1 cellular context compared by ENCODE assay signal in the genomic region with DNA sequence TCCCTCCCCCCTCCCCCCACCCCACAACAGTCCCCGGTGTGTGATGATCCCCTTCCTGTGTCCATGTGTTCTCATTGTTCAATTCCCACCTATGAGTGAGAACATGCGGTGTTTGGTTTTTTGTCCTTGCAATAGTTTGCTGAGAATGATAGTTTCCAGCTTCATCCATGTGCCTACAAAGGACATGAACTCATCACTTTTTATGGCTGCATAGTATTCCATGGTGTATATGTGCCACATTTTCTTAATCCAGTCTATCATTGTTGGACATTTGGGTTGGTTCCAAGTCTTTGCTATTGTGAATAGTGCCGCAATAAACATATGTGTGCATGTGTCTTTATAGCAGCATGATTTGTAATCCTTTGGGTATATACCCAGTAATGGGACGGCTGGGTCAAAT.
TF ChIP-seq lines count a peak whose summit lies in the region.
"Not testable (repeated sequence)": the region's sequence is repeated elsewhere in the genome, so short reads cannot be mapped to it uniquely, and the experiment has no call there.

No MANE protein-coding gene starts in this region.

- not testable (repeated sequence) for H3K4me1 ChIP-seq in HEK293 (ENCODE audit: control insufficient read depth, insufficient read depth, low read length)

- not testable (repeated sequence) for H3K27ac ChIP-seq in HEK293 (ENCODE audit: extremely low read depth, low read depth, low read length)

- CTCF ChIA-PET in HEK293 (lab: Yijun Ruan, JAX), result interaction anchor here (0.6 kb wide), 1 partner anchor 26 kb away, joined by 3 read pairs; no protein-coding TSS in a partner anchor

- not testable (repeated sequence) for H3K36me3 ChIP-seq in HEK293 (ENCODE audit: control insufficient read depth in 2 of 2, insufficient read depth in 1 of 2, low read length in 2 of 2)

- H3K4me3 ChIP-seq in HEK293 (ENCODE audit: low read depth, low read length), result not testable (repeated sequence)

- not testable (repeated sequence) for TF ChIP-seq CTCF in HEK293 (tag by site-specific recombination; IDR thresholded peaks at IDR 0.05)

- H3K9me3 ChIP-seq in HEK293 (ENCODE audit: control insufficient read depth, insufficient read depth, low read depth, low read length), result not testable (repeated sequence)

- POLR2A ChIA-PET in HEK293 (lab: Yijun Ruan, JAX), result not testable (repeated sequence)

TF ChIP-seq in HEK293, 187 proteins besides CTCF, POLR2A, EP300 and RAD21:
- TF ChIP-seq ZNF146 (tag by site-specific recombination; IDR thresholded peaks at IDR 0.05), result peak; percentile 95
